ENCODE assay signal across 8 cellular contexts in the genomic region with DNA sequence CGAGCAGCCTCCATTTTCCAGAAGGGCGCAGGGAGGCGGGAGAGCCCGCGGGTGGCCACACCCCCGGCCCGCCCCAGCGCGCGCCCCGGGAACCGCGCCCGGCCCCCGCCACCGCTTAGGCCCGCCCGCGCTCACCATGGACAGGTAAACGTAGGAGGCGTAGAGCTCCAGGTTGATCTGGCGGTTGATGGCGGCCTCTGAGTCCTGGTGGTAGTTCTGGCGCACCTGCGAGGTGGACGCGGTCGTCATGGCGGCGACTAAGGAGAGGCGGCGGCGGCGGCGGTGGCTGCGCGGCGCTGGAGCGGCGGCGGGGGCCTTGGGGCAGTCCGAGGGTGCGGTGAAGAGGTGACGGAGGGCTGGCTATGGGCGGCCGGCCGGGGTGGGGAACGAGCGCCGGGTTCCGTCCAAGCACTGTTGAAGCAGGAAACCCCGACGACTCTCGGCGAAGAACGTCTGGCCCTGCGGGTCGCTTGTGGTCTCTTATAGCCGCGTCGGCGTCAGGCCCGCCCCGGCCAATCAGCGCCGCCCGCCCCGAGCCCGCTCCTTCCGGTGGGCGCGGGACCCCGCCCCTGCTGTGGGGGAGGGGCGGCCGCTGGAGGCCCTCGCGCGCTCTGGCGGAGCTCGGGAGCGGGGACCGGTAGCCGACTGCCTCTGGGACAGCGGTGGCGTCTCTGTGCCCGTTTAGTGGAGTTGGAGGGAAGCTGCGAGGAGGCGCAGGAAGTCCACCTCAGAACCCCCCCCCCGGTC. TPM values are rescaled to one million over a fixed set of nuclear protein-coding genes. Genes with fewer than 3 reads are reported as not detected.
DNase-seq lines count a peak whose midpoint lies in the region; ATAC-seq, FAIRE-seq and TF ChIP-seq lines count a peak whose summit lies in the region.

A gene (minus strand): TSS at position 458 of the 747 bp plus-strand sequence. CDS start 209 bp downstream, at position 249.

- no peak for TF ChIP-seq CTCF in liver (IDR thresholded peaks at IDR 0.05; ENCODE audit: low read depth, low read length, missing input control)

- peak; percentile 41 for ATAC-seq in HG03457 (IDR thresholded peaks at IDR 0.05; ENCODE audit: unreplicated experiment)

- peak within 1 kb of the TSS; percentile 73 to 99 (median 94) for H3K4me3 ChIP-seq in liver (ENCODE audit: low read depth in 1 of 3, low read length in 3 of 3)

- WGBS in liver = 2% methylated on average over 89 of the region's 89 CpGs

- no peak for FAIRE-seq in GM19239 (lab: Jason Lieb, UNC)

- peak; percentile 95 for DNase-seq in Ammon's horn (ENCODE audit: low spot score)
- peak; percentile 75 for DNase-seq in GM19239 (ENCODE audit: insufficient read length, low spot score)
- DNase-seq in NCI-H69 (lab: John Stamatoyannopoulos, UW) = peak; percentile 97
- DNase-seq in activated CD4-positive, alpha-beta T cell treated with anti-CD3 and anti-CD28 coated beads, Interleukin-2, amount 50 U/mL, for 4 hours = peak; percentile 75 to 78
- DNase-seq in dermis blood vessel endothelial cell = peak; percentile 94
- DNase-seq in stimulated activated CD4-positive, alpha-beta T cell treated with anti-CD3 and anti-CD28 coated beads, Interleukin-4, amount 100 ng/mL, for 24 hours = peak; percentile 87

- TF ChIP-seq RAD21 in liver (IDR thresholded peaks at IDR 0.05) = no peak

- peak within 1 kb of the TSS; percentile 92 to 97 for H3K27ac ChIP-seq in liver (ENCODE audit: low read depth in 1 of 2, low read length in 2 of 2)

- peak within 1 kb of the TSS; percentile 80 to 97 for H3K9ac ChIP-seq in liver (ENCODE audit: low read depth in 1 of 2, low read length in 2 of 2)

- H3K9me3 ChIP-seq in liver (ENCODE audit: control insufficient read depth in 4 of 4, low read length in 3 of 4) = no peaks in the 10 kb centered on the region

- peaks cover 11 to 52% (median 30%) of the 10 kb centered on the region in 4 donors for H3K4me1 ChIP-seq in liver (ENCODE audit: control insufficient read depth in 4 of 4, insufficient read depth in 4 of 4, low read length in 3 of 4)

- peaks cover 0 to 16% (median 13%) of the 10 kb centered on the region in 4 donors for H3K36me3 ChIP-seq in liver (ENCODE audit: control insufficient read depth in 4 of 4, insufficient read depth in 3 of 4, low read depth in 1 of 4, low read length in 3 of 4)

- H3K27me3 ChIP-seq in liver (ENCODE audit: control insufficient read depth in 4 of 4, insufficient read depth in 4 of 4, low read length in 3 of 4) = no peaks in the 10 kb centered on the region

TF ChIP-seq in liver, 16 proteins besides CTCF, POLR2A, EP300 and RAD21:
- TF ChIP-seq TAF1 (conservative IDR thresholded peaks at IDR 0.05) (peak; percentile 85), GABPA (IDR thresholded peaks at IDR 0.05 in 1 of 2, conservative IDR thresholded peaks at IDR 0.05 in 1 of 2) (peak in 1 of 2 donors; percentile 60), JUND (IDR thresholded peaks at IDR 0.05) (no peak)
- TF ChIP-seq, protein P1, sequence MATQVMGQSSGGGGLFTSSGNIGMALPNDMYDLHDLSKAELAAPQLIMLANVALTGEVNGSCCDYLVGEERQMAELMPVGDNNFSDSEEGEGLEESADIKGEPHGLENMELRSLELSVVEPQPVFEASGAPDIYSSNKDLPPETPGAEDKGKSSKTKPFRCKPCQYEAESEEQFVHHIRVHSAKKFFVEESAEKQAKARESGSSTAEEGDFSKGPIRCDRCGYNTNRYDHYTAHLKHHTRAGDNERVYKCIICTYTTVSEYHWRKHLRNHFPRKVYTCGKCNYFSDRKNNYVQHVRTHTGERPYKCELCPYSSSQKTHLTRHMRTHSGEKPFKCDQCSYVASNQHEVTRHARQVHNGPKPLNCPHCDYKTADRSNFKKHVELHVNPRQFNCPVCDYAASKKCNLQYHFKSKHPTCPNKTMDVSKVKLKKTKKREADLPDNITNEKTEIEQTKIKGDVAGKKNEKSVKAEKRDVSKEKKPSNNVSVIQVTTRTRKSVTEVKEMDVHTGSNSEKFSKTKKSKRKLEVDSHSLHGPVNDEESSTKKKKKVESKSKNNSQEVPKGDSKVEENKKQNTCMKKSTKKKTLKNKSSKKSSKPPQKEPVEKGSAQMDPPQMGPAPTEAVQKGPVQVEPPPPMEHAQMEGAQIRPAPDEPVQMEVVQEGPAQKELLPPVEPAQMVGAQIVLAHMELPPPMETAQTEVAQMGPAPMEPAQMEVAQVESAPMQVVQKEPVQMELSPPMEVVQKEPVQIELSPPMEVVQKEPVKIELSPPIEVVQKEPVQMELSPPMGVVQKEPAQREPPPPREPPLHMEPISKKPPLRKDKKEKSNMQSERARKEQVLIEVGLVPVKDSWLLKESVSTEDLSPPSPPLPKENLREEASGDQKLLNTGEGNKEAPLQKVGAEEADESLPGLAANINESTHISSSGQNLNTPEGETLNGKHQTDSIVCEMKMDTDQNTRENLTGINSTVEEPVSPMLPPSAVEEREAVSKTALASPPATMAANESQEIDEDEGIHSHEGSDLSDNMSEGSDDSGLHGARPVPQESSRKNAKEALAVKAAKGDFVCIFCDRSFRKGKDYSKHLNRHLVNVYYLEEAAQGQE (IDR thresholded peaks at IDR 0.05) = peak; percentile 50
TF ChIP-seq in liver: peak in this region for 3.

RNA-seq across cellular contexts. Expression of the gene that starts here (rescaled TPM):
- total RNA-seq in dermis blood vessel endothelial cell (742 and 1,944 TPM in 2 replicates), liver (100 to 1,000 TPM; 592 to 949 TPM)
- 1,000 to 10,000 TPM; 3,401 to 4,630 TPM for polyA plus RNA-seq in liver

Comparison
In these comparisons a context has a peak if more than half of its experiments do, and no peak if none do; other contexts are left out.
1. Peak in every context shown above with its lines: DNase-seq, ATAC-seq, H3K4me3 ChIP-seq and H3K27ac ChIP-seq.